Comparison of ENCODE assay signal across 26 cellular contexts in the genomic region with DNA sequence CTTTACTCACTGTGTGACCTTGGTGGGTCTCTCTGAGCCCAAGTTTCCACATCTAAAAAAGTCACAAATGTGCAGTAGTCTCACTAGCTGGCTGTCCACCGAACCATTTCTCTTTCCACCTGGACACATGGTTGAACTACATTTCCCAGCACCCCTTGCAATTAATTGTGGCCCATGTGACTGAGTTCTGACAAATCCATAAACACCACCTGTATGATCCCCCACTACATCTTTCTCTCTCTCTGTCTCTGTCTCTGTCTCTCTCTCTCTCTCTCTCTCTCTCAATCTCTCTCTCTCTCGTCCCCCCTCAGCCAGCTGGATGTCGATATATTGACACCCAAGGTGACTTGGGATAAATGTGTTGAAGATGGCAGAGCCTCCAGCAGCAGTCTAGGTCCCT. TPM values are rescaled to one million over a fixed set of nuclear protein-coding genes. Genes with fewer than 3 reads are reported as not detected.
DNase-seq lines count a peak whose midpoint lies in the region; ATAC-seq, FAIRE-seq and TF ChIP-seq lines count a peak whose summit lies in the region.
"Had no signal": no experiment of that assay in that cellular context is flagged by ENCODE, and none has a peak within 500 bp of the region (broad histone marks: within the 10 kb centered on the region; RNA-seq: fewer than 3 reads in every experiment).

No MANE protein-coding gene starts in this region.

- no peak overlapping the region for H3K9ac ChIP-seq in HCT116 (ENCODE audit: low read length)
- H3K9ac ChIP-seq in HepG2 (ENCODE audit: insufficient read depth, low read depth, low read length): no peak overlapping the region

- H3K4me2 ChIP-seq in HCT116 (ENCODE audit: low read length) (no peak overlapping the region), HepG2 (ENCODE audit: low read depth, low read length) (no peak overlapping the region)

- intact Hi-C loops in HCT116 (cut with micrococcal nuclease): no loop called here
- intact Hi-C loops in HepG2 (cut with micrococcal nuclease; ENCODE audit: unreplicated experiment): no loop called here

- peak; percentile 96 for ATAC-seq in HCT116
- peak; percentile 61 for ATAC-seq in HepG2
- ATAC-seq: activated T-cell treated with anti-CD3 and anti-CD28 coated beads, Interleukin-2, amount 50 U/mL, for 4 hours; left cardiac atrium; naive thymus-derived CD4-positive, alpha-beta T cell had no signal

- RAD21 ChIA-PET in HCT116 (lab: Charles Lee; ENCODE audit: low non-redundant PET in 1 of 2, low total read pairs in 2 of 2, uncharacterized antibody in 2 of 2, unreplicated experiment in 2 of 2): no interaction called here

- TF ChIP-seq EP300 in HepG2 (IDR thresholded peaks at IDR 0.05; ENCODE audit: low read depth in 2 of 2, low read length in 2 of 2): no peak
- no peak for TF ChIP-seq EP300 in HepG2 (CRISPR knock-in tag; IDR thresholded peaks at IDR 0.05; ENCODE audit: borderline replicate concordance)

- TF ChIP-seq CTCF in HCT116 (IDR thresholded peaks at IDR 0.05 in 2 of 3, conservative IDR thresholded peaks at IDR 0.05 in 1 of 3; ENCODE audit: borderline replicate concordance in 1 of 3, insufficient read depth in 1 of 3, low read depth in 2 of 3, low read length in 2 of 3): no peak
- no peak for TF ChIP-seq CTCF in HepG2 (CRISPR knock-in tag; IDR thresholded peaks at IDR 0.05)

- H3K36me3 ChIP-seq in HCT116 (ENCODE audit: control insufficient read depth in 1 of 2, insufficient read depth in 2 of 2, low read length in 2 of 2) (no peaks in the 10 kb centered on the region), HepG2 (replicated peaks in 1 of 2; ENCODE audit: control insufficient read depth in 1 of 2, insufficient read depth in 2 of 2, low read length in 2 of 2) (no peaks in the 10 kb centered on the region)
- H3K36me3 ChIP-seq: tibial artery had no signal

- DNase-seq in HCT116 (ENCODE audit: low read depth, low spot score) (peak; percentile 19), M059J (ENCODE audit: low read depth) (peak; percentile 16), SW480 (ENCODE audit: low spot score) (peak; percentile 32), HepG2 (ENCODE audit: low spot score) (no peak), COR-L47 (lab: John Stamatoyannopoulos, UW) (no peak), putamen (ENCODE audit: low spot score) (no peak), cerebellar nuclear complex (lab: John Stamatoyannopoulos, UW) (no peak)
- DNase-seq: activated CD4-positive, alpha-beta T cell treated with anti-CD3 and anti-CD28 coated beads for 1 hour; activated naive CD4-positive, alpha-beta T cell; activated T-cell treated with anti-CD3 and anti-CD28 coated beads, Interleukin-2, amount 50 U/mL, for 4 hours; AML-193; CD8-positive, alpha-beta memory T cell; head of caudate nucleus; left cardiac atrium; naive thymus-derived CD4-positive, alpha-beta T cell; NCI-H1105 treated with DMSO at 0.1 percent for 48 hours; NCI-H2029 treated with DMSO at 0.1 percent for 48 hours; occipital lobe; retina; stimulated activated CD4-positive, alpha-beta T cell treated with anti-CD3 and anti-CD28 coated beads, Interleukin-12 subunit alpha, Interleukin-12 subunit beta, amount 100 ng/mL, for 4 hours; stimulated activated CD4-positive, alpha-beta T cell treated with anti-CD3 and anti-CD28 coated beads, Interleukin-4, amount 100 ng/mL, for 4 hours; tibial artery had no signal

- CTCF ChIA-PET in HCT116 (lab: Charles Lee) (no interaction called here), HepG2 (lab: Yijun Ruan, JAX; ENCODE audit: low intra/inter-chr PET ratio, low total read pairs) (no interaction called here)

- in situ Hi-C loops in HepG2 (cut with HindIII; ENCODE audit: extremely low pct_ligation_motif_present, low pct_unique_long_range_greater_than_20kb): no loop called here

- POLR2A ChIA-PET in HCT116 (lab: Charles Lee) (no interaction called here), HepG2 (lab: Yijun Ruan, JAX) (no interaction called here)

- BruUV-seq in HCT116 (replicated peaks; lab: Mats Ljungman, UMichigan) (no TSS peak), HepG2 (replicated peaks; lab: Mats Ljungman, UMichigan) (no TSS peak)

- no peak for FAIRE-seq in HepG2 (lab: Jason Lieb, UNC)
- FAIRE-seq: endometrium, H54, TTC549 had no signal

- WGBS in HepG2 (ENCODE audit: low lambda C conversion rate): 4% methylated on average over 3 of the region's 3 CpGs

- H3K27me3 ChIP-seq in HCT116 (ENCODE audit: insufficient read depth, low read length) (no peaks in the 10 kb centered on the region), HepG2 (ENCODE audit: control insufficient read depth in 1 of 2, insufficient read depth in 2 of 2, low read length in 2 of 2) (0 out of 5 replicates have a peak, but pooled peaks cover 0 to 3% of the 10 kb centered on the region in 2 experiments)
- H3K27me3 ChIP-seq: tibial artery had no signal

- H2AFZ ChIP-seq in HCT116 (ENCODE audit: low read depth, low read length, poor library complexity, severe bottlenecking): peak overlapping the region; percentile 57
- no peak overlapping the region for H2AFZ ChIP-seq in HepG2 (ENCODE audit: low read length)

- H3K4me1 ChIP-seq in HCT116 (ENCODE audit: control insufficient read depth in 1 of 2, insufficient read depth in 2 of 2, low read length in 2 of 2) (no peaks in the 10 kb centered on the region), HepG2 (ENCODE audit: insufficient read depth, low read length) (no peaks in the 10 kb centered on the region)

- no peak for TF ChIP-seq RAD21 in HCT116 (IDR thresholded peaks at IDR 0.05; ENCODE audit: low read depth)
- no peak for TF ChIP-seq RAD21 in HepG2 (CRISPR knock-in tag; IDR thresholded peaks at IDR 0.05)

- no peaks in the 10 kb centered on the region for H3K9me2 ChIP-seq in HCT116 (ENCODE audit: insufficient read depth)

- H3K4me3 ChIP-seq in HCT116 (replicated peaks in 1 of 2; ENCODE audit: low read depth in 1 of 2, low read length in 2 of 2) (no peak overlapping the region), HepG2 (replicated peaks in 1 of 3; ENCODE audit: insufficient read depth in 1 of 3, low read depth in 2 of 3, low read length in 3 of 3) (no peak overlapping the region)
- H3K4me3 ChIP-seq: tibial artery had no signal

- H3K9me3 ChIP-seq in HCT116 (ENCODE audit: control insufficient read depth in 1 of 2, insufficient read depth in 1 of 2, low read depth in 1 of 2, low read length in 2 of 2): no peaks in the 10 kb centered on the region
- no peaks in the 10 kb centered on the region for H3K9me3 ChIP-seq in HepG2 (ENCODE audit: low read length)
- H3K9me3 ChIP-seq: tibial artery had no signal

- H4K20me1 ChIP-seq in HCT116 (ENCODE audit: insufficient read depth) (no peaks in the 10 kb centered on the region), HepG2 (ENCODE audit: insufficient read depth, low read length) (no peaks in the 10 kb centered on the region)

- H3K79me2 ChIP-seq in HCT116 (ENCODE audit: insufficient read depth, low read length) (no peaks in the 10 kb centered on the region), HepG2 (ENCODE audit: insufficient read depth, low read length) (no peaks in the 10 kb centered on the region)

- TF ChIP-seq POLR2A in HCT116 (IDR thresholded peaks at IDR 0.05; ENCODE audit: borderline replicate concordance, extremely low read depth, insufficient read depth, insufficient read length): no peak
- TF ChIP-seq POLR2A in HepG2 (IDR thresholded peaks at IDR 0.05; ENCODE audit: insufficient read depth in 1 of 2, low read depth in 2 of 2, low read length in 2 of 2): no peak

- no peak overlapping the region for H3K27ac ChIP-seq in HCT116 (ENCODE audit: low read depth, low read length)
- H3K27ac ChIP-seq in HepG2 (ENCODE audit: extremely low read length, insufficient read depth, low read length): no peak overlapping the region
- H3K27ac ChIP-seq: tibial artery had no signal

RNA-seq across cellular contexts. Expression of gene SNHG17, which starts 42.8 kb away (rescaled TPM):
- total RNA-seq in HCT116 (2021; ENCODE audit: unreplicated experiment): 65.7 TPM
- polyA plus RNA-seq in HCT116 (2012): 57.7 and 62.4 TPM in 2 replicates
- 6.1 and 24.9 TPM in 2 replicates for total RNA-seq in M059J (2014; rRNA removed; shearing (Covaris generic))
- 15.6 and 26.2 TPM in 2 replicates for total RNA-seq in HepG2 (2016; rRNA removed; fragmentation: Illumina TruSeq; extraction: Trizol)
- 27.4 and 27.8 TPM in 2 replicates for total RNA-seq in HepG2 (2016; cell fraction: cytosol; rRNA removed; fragmentation: Illumina TruSeq; extraction: Trizol; ENCODE audit: low read depth)
- total RNA-seq in HepG2 (2016; cell fraction: insoluble cytoplasmic fraction; rRNA removed; fragmentation: Illumina TruSeq; extraction: Trizol): 15.2 and 25.3 TPM in 2 replicates
- 30.7 and 34.5 TPM in 2 replicates for total RNA-seq in HepG2 (2016; cell fraction: membrane; rRNA removed; fragmentation: Illumina TruSeq; extraction: Trizol)
- total RNA-seq in HepG2 (2016; cell fraction: nucleus; rRNA removed; fragmentation: Illumina TruSeq; extraction: Trizol): 44.8 and 54.3 TPM in 2 replicates
- polyA plus RNA-seq in HepG2 (2011; rRNA removed): 41.2 and 44.8 TPM in 2 replicates
- polyA plus RNA-seq in HepG2 (2011; cell fraction: cytosol; rRNA removed): 19.6 and 22.7 TPM in 2 replicates
- polyA plus RNA-seq in HepG2 (2011; cell fraction: nucleus; rRNA removed): 170 and 182 TPM in 2 replicates
- polyA plus RNA-seq in HepG2 (2012): 32.8 and 56.1 TPM in 2 replicates
- 24.3 and 28.6 TPM in 2 replicates for polyA plus RNA-seq in HepG2 (2016; cell fraction: cytosol; fragmentation: Illumina TruSeq; extraction: Trizol; ENCODE audit: low read depth)
- 32.2 and 33.6 TPM in 2 replicates for polyA plus RNA-seq in HepG2 (2016; cell fraction: insoluble cytoplasmic fraction; fragmentation: Illumina TruSeq; extraction: Trizol; ENCODE audit: low read depth)
- 28.4 and 32.2 TPM in 2 replicates for polyA plus RNA-seq in HepG2 (2016; cell fraction: membrane; fragmentation: Illumina TruSeq; extraction: Trizol; ENCODE audit: low read depth)
- 126 and 147 TPM in 2 replicates for polyA plus RNA-seq in HepG2 (2016; cell fraction: nucleus; fragmentation: Illumina TruSeq; extraction: Trizol; ENCODE audit: insufficient read depth, low read depth)
- 34.4 and 149 TPM in 2 replicates for polyA minus RNA-seq in HepG2 (2011; rRNA and poly(A)+ RNA removed; ENCODE audit: low replicate concordance)
- polyA minus RNA-seq in HepG2 (2011; cell fraction: cytosol; rRNA and poly(A)+ RNA removed): 6.9 and 12.8 TPM in 2 replicates
- 67.3 and 72.4 TPM in 2 replicates for polyA minus RNA-seq in HepG2 (2011; cell fraction: nucleus; rRNA and poly(A)+ RNA removed)

RNA-seq across cellular contexts. Expression of gene LBP, which starts 46.1 kb away (rescaled TPM):
- total RNA-seq in HCT116 (2021; ENCODE audit: unreplicated experiment) (0.15 TPM), HepG2 (2016; rRNA removed; fragmentation: Illumina TruSeq; extraction: Trizol) (0.20 TPM in 1 of 2 replicates, not detected in the other)
- polyA plus RNA-seq in HCT116 (2012): not detected in 2 replicates
- total RNA-seq in M059J (2014; rRNA removed; shearing (Covaris generic)): 0.22 TPM in 1 of 2 replicates, not detected in the other
- total RNA-seq in HepG2 (2016; cell fraction: cytosol; rRNA removed; fragmentation: Illumina TruSeq; extraction: Trizol; ENCODE audit: low read depth): not detected in 2 replicates
- 0.06 TPM in 1 of 2 replicates, not detected in the other for total RNA-seq in HepG2 (2016; cell fraction: insoluble cytoplasmic fraction; rRNA removed; fragmentation: Illumina TruSeq; extraction: Trizol)
- 0.09 TPM in 1 of 2 replicates, not detected in the other for total RNA-seq in HepG2 (2016; cell fraction: membrane; rRNA removed; fragmentation: Illumina TruSeq; extraction: Trizol)
- not detected in 2 replicates for total RNA-seq in HepG2 (2016; cell fraction: nucleus; rRNA removed; fragmentation: Illumina TruSeq; extraction: Trizol)
- polyA plus RNA-seq in HepG2 (2011; rRNA removed): 0.07 and 0.26 TPM in 2 replicates
- polyA plus RNA-seq in HepG2 (2011; cell fraction: cytosol; rRNA removed): 0.17 and 0.32 TPM in 2 replicates
- 0.08 and 0.14 TPM in 2 replicates for polyA plus RNA-seq in HepG2 (2011; cell fraction: nucleus; rRNA removed)
- polyA plus RNA-seq in HepG2 (2012): 0.20 TPM in 1 of 2 replicates, not detected in the other
- 0.08 TPM in 1 of 2 replicates, not detected in the other for polyA plus RNA-seq in HepG2 (2016; cell fraction: cytosol; fragmentation: Illumina TruSeq; extraction: Trizol; ENCODE audit: low read depth)
- not detected in 2 replicates for polyA plus RNA-seq in HepG2 (2016; cell fraction: insoluble cytoplasmic fraction; fragmentation: Illumina TruSeq; extraction: Trizol; ENCODE audit: low read depth)
- polyA plus RNA-seq in HepG2 (2016; cell fraction: membrane; fragmentation: Illumina TruSeq; extraction: Trizol; ENCODE audit: low read depth): 0.10 TPM in 1 of 2 replicates, not detected in the other
- not detected in 2 replicates for polyA plus RNA-seq in HepG2 (2016; cell fraction: nucleus; fragmentation: Illumina TruSeq; extraction: Trizol; ENCODE audit: insufficient read depth, low read depth)
- 0.72 TPM in 1 of 2 replicates, not detected in the other for polyA minus RNA-seq in HepG2 (2011; rRNA and poly(A)+ RNA removed; ENCODE audit: low replicate concordance)
- not detected in 2 replicates for polyA minus RNA-seq in HepG2 (2011; cell fraction: cytosol; rRNA and poly(A)+ RNA removed)
- not detected in 2 replicates for polyA minus RNA-seq in HepG2 (2011; cell fraction: nucleus; rRNA and poly(A)+ RNA removed)
- total RNA-seq: CD8-positive, alpha-beta memory T cell; LHCN-M2; naive thymus-derived CD4-positive, alpha-beta T cell had no signal
- polyA plus RNA-seq: CD8-positive, alpha-beta memory T cell; naive thymus-derived CD4-positive, alpha-beta T cell had no signal

Comparison
In these comparisons a context has a peak if more than half of its experiments do, and no peak if none do; other contexts are left out.
1. DNase-seq: peak in HCT116 (single experiment), M059J (single experiment) and SW480 (single experiment); none in HepG2 (single experiment), COR-L47 (single experiment), putamen (single experiment) and cerebellar nuclear complex (0 of 2).